9 cellular contexts compared by ENCODE assay signal in genomic region chr6:2749972-2750600, GRCh38. TPM values are rescaled to one million over a fixed set of nuclear protein-coding genes. Genes with fewer than 3 reads are reported as not detected.
DNase-seq lines count a peak whose midpoint lies in the region; ATAC-seq and TF ChIP-seq lines count a peak whose summit lies in the region.
"Had no signal": no experiment of that assay in that cellular context is flagged by ENCODE, and none has a peak within 500 bp of the region (broad histone marks: within the 10 kb centered on the region; RNA-seq: fewer than 3 reads in every experiment).

No MANE protein-coding gene starts in this region.

- peak; percentile 57 for DNase-seq in NCI-H1105 treated with DMSO at 0.1 percent for 48 hours (lab: John Stamatoyannopoulos, UW)
- no peak for DNase-seq in NCI-H1105 (lab: John Stamatoyannopoulos, UW)
- DNase-seq in NCI-H524 treated with DMSO at 0.1 percent for 48 hours (lab: John Stamatoyannopoulos, UW) = peak; percentile 13
- peak; percentile 71 for DNase-seq in activated CD4-positive, alpha-beta T cell treated with anti-CD3 and anti-CD28 coated beads, Interleukin-2, amount 10 ng/mL, durations not matched to agents 7 days and 5 days
- DNase-seq in dorsolateral prefrontal cortex = peak in 9 of 10 donors; percentile 44 to 79 (median 69)
- DNase-seq in mesendoderm = peak; percentile 49
- DNase-seq in stimulated activated CD8-positive, alpha-beta memory T cell treated with anti-CD3 and anti-CD28 coated beads, Interleukin-7, amount 100 ng/mL, for 24 hours (ENCODE audit: low read depth) = peak; percentile 55

- no peak overlapping the region for H3K4me3 Mint-ChIP-seq in activated CD4-positive, alpha-beta T cell treated with anti-CD3 and anti-CD28 coated beads, Interleukin-2, amount 10 ng/mL, durations not matched to agents 7 days and 5 days

- no peaks in the 10 kb centered on the region for H3K79me1 ChIP-seq in mesendoderm (ENCODE audit: low read length)

- WGBS in mesendoderm (ENCODE audit: extremely low coverage, insufficient coverage, low lambda C conversion rate) = no CpG with 5 or more reads among the region's 11 CpGs

- no peak for ATAC-seq in HG02588 (IDR thresholded peaks at IDR 0.05; ENCODE audit: unreplicated experiment)

- CTCF ChIA-PET in activated CD4-positive, alpha-beta T cell treated with anti-CD3 and anti-CD28 coated beads, Interleukin-2, amount 10 ng/mL, durations not matched to agents 7 days and 5 days (lab: Charles Lee) = interaction anchor here (0.6 to 2.1 kb wide), 14 partner anchors 8 to 182 kb away, joined by 3 to 8 read pairs (median 4); partner anchors contain the start of gene WRNIP1

- peaks cover 15% of the 10 kb centered on the region for H3K4me1 Mint-ChIP-seq in activated CD4-positive, alpha-beta T cell treated with anti-CD3 and anti-CD28 coated beads, Interleukin-2, amount 10 ng/mL, durations not matched to agents 7 days and 5 days

- no peak overlapping the region for H3K9ac ChIP-seq in mesendoderm (ENCODE audit: low read length)
- H3K9ac ChIP-seq: BLaER1 treated with 17β-estradiol and CSF1 and Interleukin-3, amounts not matched to agents 10 nM and 100 nM had no signal

- H2BK15ac ChIP-seq in mesendoderm (replicated peaks; ENCODE audit: low read depth) = no peak overlapping the region

- H3K4me2 ChIP-seq in mesendoderm (ENCODE audit: low read length) = no peak overlapping the region
- H3K4me2 ChIP-seq: BLaER1 treated with 17β-estradiol and CSF1 and Interleukin-3, amounts not matched to agents 10 nM and 100 nM had no signal

- H3K36me3 Mint-ChIP-seq in activated CD4-positive, alpha-beta T cell treated with anti-CD3 and anti-CD28 coated beads, Interleukin-2, amount 10 ng/mL, durations not matched to agents 7 days and 5 days (ENCODE audit: low read depth) = no peaks in the 10 kb centered on the region

- no peak overlapping the region for H2BK120ac ChIP-seq in mesendoderm (ENCODE audit: low read depth, low read length)

- peaks cover 50% of the 10 kb centered on the region for H3K27me3 Mint-ChIP-seq in activated CD4-positive, alpha-beta T cell treated with anti-CD3 and anti-CD28 coated beads, Interleukin-2, amount 10 ng/mL, durations not matched to agents 7 days and 5 days

- H3K9me3 Mint-ChIP-seq in activated CD4-positive, alpha-beta T cell treated with anti-CD3 and anti-CD28 coated beads, Interleukin-2, amount 10 ng/mL, durations not matched to agents 7 days and 5 days = no peaks in the 10 kb centered on the region

- no peak overlapping the region for H2AK5ac ChIP-seq in mesendoderm (ENCODE audit: low read length)

- H3K79me2 ChIP-seq in mesendoderm (ENCODE audit: control insufficient read depth, insufficient read depth, low read length) = no peaks in the 10 kb centered on the region

- no peak overlapping the region for H3K18ac ChIP-seq in mesendoderm (ENCODE audit: low read length)

- H3K36me3 ChIP-seq in mesendoderm (ENCODE audit: control insufficient read depth, insufficient read depth, low read length) = no peaks in the 10 kb centered on the region
- H3K36me3 ChIP-seq: BLaER1 treated with 17β-estradiol and CSF1 and Interleukin-3, amounts not matched to agents 10 nM and 100 nM had no signal

- no peak overlapping the region for H3K27ac Mint-ChIP-seq in activated CD4-positive, alpha-beta T cell treated with anti-CD3 and anti-CD28 coated beads, Interleukin-2, amount 10 ng/mL, durations not matched to agents 7 days and 5 days

- peaks cover 2% of the 10 kb centered on the region for H3K4me1 ChIP-seq in mesendoderm (ENCODE audit: control insufficient read depth, low read depth, low read length)

- H3K27me3 ChIP-seq in dorsolateral prefrontal cortex (no peaks in the 10 kb centered on the region), mesendoderm (ENCODE audit: insufficient read depth, low read length, poor library complexity) (no peaks in the 10 kb centered on the region)
- H3K27me3 ChIP-seq: BLaER1 treated with 17β-estradiol and CSF1 and Interleukin-3, amounts not matched to agents 10 nM and 100 nM had no signal

- H3K4ac ChIP-seq in mesendoderm (ENCODE audit: low read depth, low read length) = no peak overlapping the region

- peak overlapping the region in 47 of 59 donors; percentile 2 to 50 (median 30) for H3K4me3 ChIP-seq in dorsolateral prefrontal cortex
- no peak overlapping the region for H3K4me3 ChIP-seq in mesendoderm (ENCODE audit: low read length)
- H3K4me3 ChIP-seq: BLaER1 treated with 17β-estradiol and CSF1 and Interleukin-3, amounts not matched to agents 10 nM and 100 nM had no signal

- no peak overlapping the region for H2BK5ac ChIP-seq in mesendoderm (ENCODE audit: low read length)

- H3K27ac ChIP-seq in dorsolateral prefrontal cortex (peak overlapping the region in 2 of 59 donors; percentile 42), mesendoderm (ENCODE audit: low read depth, low read length) (no peak overlapping the region)
- H3K27ac ChIP-seq: BLaER1 treated with 17β-estradiol and CSF1 and Interleukin-3, amounts not matched to agents 10 nM and 100 nM had no signal

- H4K8ac ChIP-seq in mesendoderm (ENCODE audit: low read depth, low read length) = no peak overlapping the region

- no peak overlapping the region for H4K5ac ChIP-seq in mesendoderm (ENCODE audit: low read length)

- POLR2A ChIA-PET in activated CD4-positive, alpha-beta T cell treated with anti-CD3 and anti-CD28 coated beads, Interleukin-2, amount 10 ng/mL, durations not matched to agents 7 days and 5 days (lab: Charles Lee) = no interaction called here

- H3K56ac ChIP-seq in mesendoderm (ENCODE audit: low read length) = no peak overlapping the region

- peak; percentile 84 to 99 (median 93) for TF ChIP-seq CTCF in dorsolateral prefrontal cortex (IDR thresholded peaks at IDR 0.05 in 54 of 56, conservative IDR thresholded peaks at IDR 0.05 in 2 of 56; ENCODE audit: low read depth in 1 of 56, partially characterized antibody in 56 of 56)

- H3K23ac ChIP-seq in mesendoderm (ENCODE audit: low read length) = no peak overlapping the region

- intact Hi-C loops in dorsolateral prefrontal cortex (cut with DNase I) = loop anchor here in 1 of 2 donors (10.0 kb wide), 1 partner anchor 1155 kb away; no protein-coding TSS in a partner anchor

RNA-seq across cellular contexts. Expression of gene MYLK4, which starts 0.6 kb away (rescaled TPM):
- under 1 TPM; 0.62 to 0.69 TPM for total RNA-seq in activated CD4-positive, alpha-beta T cell treated with anti-CD3 and anti-CD28 coated beads, Interleukin-2, amount 10 ng/mL, durations not matched to agents 7 days and 5 days
- 1 to 10 TPM in 119 of 120 experiments, under 1 TPM in 1; 0.46 to 3.4 (median 2.0) TPM for total RNA-seq in dorsolateral prefrontal cortex
- polyA plus RNA-seq in mesendoderm (2013, experiment 1 of 2) = 0.10 TPM
- 0.08 TPM for polyA plus RNA-seq in mesendoderm (2013, experiment 2 of 2)

RNA-seq across cellular contexts. Expression of gene WRNIP1, which starts 15.1 kb away (rescaled TPM):
- 10 to 100 TPM; 48.0 to 50.5 TPM for total RNA-seq in activated CD4-positive, alpha-beta T cell treated with anti-CD3 and anti-CD28 coated beads, Interleukin-2, amount 10 ng/mL, durations not matched to agents 7 days and 5 days
- total RNA-seq in dorsolateral prefrontal cortex = 10 to 100 TPM; 32.1 to 60.1 (median 47.7) TPM
- 34.4 TPM for polyA plus RNA-seq in mesendoderm (2013, experiment 1 of 2)
- polyA plus RNA-seq in mesendoderm (2013, experiment 2 of 2) = 35.4 TPM
